Comparison of ENCODE assay signal across 22 cellular contexts in genomic region chr4:87916636-87917035, GRCh38. TPM values are rescaled to one million over a fixed set of nuclear protein-coding genes. Genes with fewer than 3 reads are reported as not detected.
DNase-seq lines count a peak whose midpoint lies in the region; ATAC-seq and TF ChIP-seq lines count a peak whose summit lies in the region.
"Had no signal": no experiment of that assay in that cellular context is flagged by ENCODE, and none has a peak within 500 bp of the region (broad histone marks: within the 10 kb centered on the region; RNA-seq: fewer than 3 reads in every experiment).

No MANE protein-coding gene starts in this region.

- H3K9ac ChIP-seq in HUES64 (ENCODE audit: low read depth, low read length) (no peak overlapping the region), neural progenitor cell (no peak overlapping the region)

- no peak overlapping the region for H3K4me2 ChIP-seq in neural progenitor cell

- no peaks in the 10 kb centered on the region for H3F3A ChIP-seq in neural progenitor cell (ENCODE audit: low read depth)

- 52% methylated on average over 2 of the region's 2 CpGs for WGBS in HUES64

- H3K4me3 Mint-ChIP-seq in neural progenitor cell, result no peak overlapping the region
- H3K4me3 Mint-ChIP-seq: activated T-cell treated with anti-CD3 and anti-CD28 coated beads, Interleukin-2, amount 50 U/mL, for 24 hours; CD4-positive, CD25-positive, alpha-beta regulatory T cell; stimulated activated memory B cell treated with anti-CD40 and anti-IgM and Interleukin-4, amounts not matched to agents 10 μg/mL and 1 μg/mL and 100 μg/mL, for 72 hours had no signal

- no peaks in the 10 kb centered on the region for H3K27me3 ChIP-seq in HUES64 (ENCODE audit: insufficient read depth, low read length)
- H3K27me3 ChIP-seq in neural progenitor cell, result peaks cover 5% of the 10 kb centered on the region
- H3K27me3 ChIP-seq: adrenal gland had no signal

- no peaks in the 10 kb centered on the region for H3K9me3 ChIP-seq in HUES64 (ENCODE audit: insufficient read depth, low read depth, low read length)
- no peaks in the 10 kb centered on the region for H3K9me3 ChIP-seq in neural progenitor cell (ENCODE audit: low read depth)
- H3K9me3 ChIP-seq: adrenal gland, psoas muscle, thoracic aorta had no signal

- ATAC-seq in GM19328 (IDR thresholded peaks at IDR 0.05; ENCODE audit: unreplicated experiment) (no peak), HG02623 (IDR thresholded peaks at IDR 0.05; ENCODE audit: unreplicated experiment) (no peak)
- ATAC-seq: psoas muscle; stimulated activated memory B cell treated with anti-CD40 and anti-IgM and Interleukin-4, amounts not matched to agents 10 μg/mL and 1 μg/mL and 100 μg/mL, for 72 hours had no signal

- H3K4me1 Mint-ChIP-seq in neural progenitor cell, result peaks cover 5% of the 10 kb centered on the region
- H3K4me1 Mint-ChIP-seq: CD4-positive, CD25-positive, alpha-beta regulatory T cell; stimulated activated memory B cell treated with anti-CD40 and anti-IgM and Interleukin-4, amounts not matched to agents 10 μg/mL and 1 μg/mL and 100 μg/mL, for 72 hours had no signal

- TF ChIP-seq CTCF in neural progenitor cell (IDR thresholded peaks at IDR 0.05), result no peak

- H3K4me3 ChIP-seq in HUES64 (ENCODE audit: low read length), result no peak overlapping the region
- no peak overlapping the region for H3K4me3 ChIP-seq in neural progenitor cell
- H3K4me3 ChIP-seq: adrenal gland, psoas muscle, skin epidermis, thoracic aorta had no signal

- no peak overlapping the region for H3K27ac Mint-ChIP-seq in neural progenitor cell
- H3K27ac Mint-ChIP-seq: activated T-cell treated with anti-CD3 and anti-CD28 coated beads, Interleukin-2, amount 50 U/mL, for 24 hours; stimulated activated memory B cell treated with anti-CD40 and anti-IgM and Interleukin-4, amounts not matched to agents 10 μg/mL and 1 μg/mL and 100 μg/mL, for 72 hours had no signal

- H2AFZ ChIP-seq in neural progenitor cell (replicated peaks), result peak overlapping the region; percentile 66

- H3K36me3 ChIP-seq in HUES64 (ENCODE audit: insufficient read depth, low read length) (no peaks in the 10 kb centered on the region), neural progenitor cell (no peaks in the 10 kb centered on the region)
- H3K36me3 ChIP-seq: adrenal gland, thoracic aorta had no signal

- no peaks in the 10 kb centered on the region for H4K20me1 ChIP-seq in neural progenitor cell (ENCODE audit: low read depth)

- H3K27ac ChIP-seq in HUES64 (ENCODE audit: low read depth, low read length) (peak overlapping the region; percentile 76; the same call in 1 of the 2 replicates), neural progenitor cell (no peak overlapping the region)
- H3K27ac ChIP-seq: adrenal gland, psoas muscle, skin epidermis, thoracic aorta had no signal

- H3K27me3 Mint-ChIP-seq in neural progenitor cell (ENCODE audit: insufficient read depth, low read depth), result no peaks in the 10 kb centered on the region
- H3K27me3 Mint-ChIP-seq: CD4-positive, CD25-positive, alpha-beta regulatory T cell had no signal

- H3K4me1 ChIP-seq in HUES64 (ENCODE audit: insufficient read depth, low read length) (peaks cover 74% of the 10 kb centered on the region), neural progenitor cell (peaks cover 2% of the 10 kb centered on the region)
- H3K4me1 ChIP-seq: psoas muscle had no signal

- no peaks in the 10 kb centered on the region for H3K9me3 Mint-ChIP-seq in neural progenitor cell
- H3K9me3 Mint-ChIP-seq: activated T-cell treated with anti-CD3 and anti-CD28 coated beads, Interleukin-2, amount 50 U/mL, for 24 hours; stimulated activated memory B cell treated with anti-CD40 and anti-IgM and Interleukin-4, amounts not matched to agents 10 μg/mL and 1 μg/mL and 100 μg/mL, for 72 hours had no signal

- H3K79me2 ChIP-seq in neural progenitor cell (ENCODE audit: low read depth), result no peaks in the 10 kb centered on the region

- no peaks in the 10 kb centered on the region for H3K36me3 Mint-ChIP-seq in neural progenitor cell
- H3K36me3 Mint-ChIP-seq: CD4-positive, CD25-positive, alpha-beta regulatory T cell; stimulated activated memory B cell treated with anti-CD40 and anti-IgM and Interleukin-4, amounts not matched to agents 10 μg/mL and 1 μg/mL and 100 μg/mL, for 72 hours had no signal

- peak; percentile 31 for DNase-seq in RPMI8226
- DNase-seq in glomerular visceral epithelial cell (ENCODE audit: extremely low spot score), result peak; percentile 39
- no peak for DNase-seq in neural progenitor cell (ENCODE audit: low spot score)
- DNase-seq in SKM-1 treated with dmso at 0.1 percent for 144 hours (lab: John Stamatoyannopoulos, UW; ENCODE audit: unreplicated experiment), result no peak
- DNase-seq in AML-193 (lab: John Stamatoyannopoulos, UW), result no peak
- DNase-seq: activated CD8-positive, alpha-beta memory T cell treated with anti-CD3 and anti-CD28 coated beads for 24 hours; activated T-cell treated with anti-CD3 and anti-CD28 coated beads, Interleukin-2, amount 50 U/mL, for 24 hours; CD4-positive, CD25-positive, alpha-beta regulatory T cell; glutamatergic neuron; H7; NCI-H1436 treated with DMSO at 0.1 percent for 48 hours; NCI-H526 treated with DMSO at 0.1 percent for 48 hours; psoas muscle; Right ventricle myocardium superior; T1000 had no signal

RNA-seq across cellular contexts. Expression of gene SPP1, which starts 58.9 kb away (rescaled TPM):
- 36.8 TPM for polyA plus RNA-seq in HUES64 (2013, experiment 1 of 2)
- polyA plus RNA-seq in HUES64 (2013, experiment 2 of 2), result 34.9 TPM
- total RNA-seq in neural progenitor cell (ENCODE audit: low replicate concordance), result 0.54 and 1.1 TPM in 2 replicates
- total RNA-seq: CD4-positive, CD25-positive, alpha-beta regulatory T cell had no signal

Comparison
In these comparisons a context has a peak if more than half of its experiments do, and no peak if none do; other contexts are left out.
1. DNase-seq: peak in RPMI8226 (single experiment) and glomerular visceral epithelial cell (single experiment); none in neural progenitor cell (single experiment), SKM-1 treated with dmso at 0.1 percent for 144 hours (single experiment) and AML-193 (0 of 2).